In genomic region chr19:47610546-47610894, GRCh38 we compare ENCODE assay signal across 9 cellular contexts. TPM values are rescaled to one million over a fixed set of nuclear protein-coding genes. Genes with fewer than 3 reads are reported as not detected.
DNase-seq lines count a peak whose midpoint lies in the region; ATAC-seq and TF ChIP-seq lines count a peak whose summit lies in the region.
"Had no signal": no experiment of that assay in that cellular context is flagged by ENCODE, and none has a peak within 500 bp of the region (broad histone marks: within the 10 kb centered on the region; RNA-seq: fewer than 3 reads in every experiment).

No MANE protein-coding gene starts in this region.

- peak overlapping the region; percentile 67 for H3K4me3 Mint-ChIP-seq in activated CD8-positive, alpha-beta memory T cell treated with anti-CD3 and anti-CD28 coated beads, Interleukin-2, amount 10 ng/mL, durations not matched to agents 7 days and 5 days

- no peak for TF ChIP-seq POLR2A in lower leg skin (IDR thresholded peaks at IDR 0.05)

- WGBS in liver, result 2% methylated on average over 2 of the region's 2 CpGs
- WGBS in thymus, result 3% methylated on average over 2 of the region's 2 CpGs
- 6 to 7% methylated on average over 2 of the region's 2 CpGs for WGBS in lower leg skin, 2 donors

- H3K27ac Mint-ChIP-seq in activated CD8-positive, alpha-beta memory T cell treated with anti-CD3 and anti-CD28 coated beads, Interleukin-2, amount 10 ng/mL, durations not matched to agents 7 days and 5 days, result peak overlapping the region; percentile 72

- peak overlapping the region; percentile 81 to 87 for H3K27ac ChIP-seq in liver (ENCODE audit: low read depth in 1 of 2, low read length in 2 of 2)
- peak overlapping the region; percentile 86 for H3K27ac ChIP-seq in thymus (ENCODE audit: low read depth)

- H3K4me3 ChIP-seq in astrocyte of the cerebellum (ENCODE audit: low read depth, low read length) (peak overlapping the region; percentile 97), liver (ENCODE audit: low read depth in 1 of 3, low read length in 3 of 3) (peak overlapping the region in 2 of 3 donors; percentile 72 to 94), thymus (ENCODE audit: low read length) (peak overlapping the region; percentile 97), lower leg skin (ENCODE audit: low read depth, poor library complexity, severe bottlenecking) (no peak overlapping the region)

- H3K27me3 ChIP-seq in liver (ENCODE audit: control insufficient read depth in 4 of 4, insufficient read depth in 4 of 4, low read length in 3 of 4) (no peaks in the 10 kb centered on the region), thymus (ENCODE audit: control insufficient read depth, insufficient read depth) (no peaks in the 10 kb centered on the region)

- intact Hi-C loops in lower leg skin (cut with DNase I; ENCODE audit: low total_unique reads), result no loop called here

- CTCF ChIA-PET in activated CD8-positive, alpha-beta memory T cell treated with anti-CD3 and anti-CD28 coated beads, Interleukin-2, amount 10 ng/mL, durations not matched to agents 7 days and 5 days (lab: Charles Lee), result interaction anchor here (0.8 to 2.5 kb wide), 15 partner anchors 8 to 181 kb away, joined by 3 to 11 read pairs (median 4); partner anchors contain the start of gene KPTN

- H3K27me3 Mint-ChIP-seq in activated CD8-positive, alpha-beta memory T cell treated with anti-CD3 and anti-CD28 coated beads, Interleukin-2, amount 10 ng/mL, durations not matched to agents 7 days and 5 days, result no peaks in the 10 kb centered on the region

- H3K36me3 Mint-ChIP-seq in activated CD8-positive, alpha-beta memory T cell treated with anti-CD3 and anti-CD28 coated beads, Interleukin-2, amount 10 ng/mL, durations not matched to agents 7 days and 5 days, result peaks cover 12% of the 10 kb centered on the region

- ATAC-seq in activated CD8-positive, alpha-beta memory T cell treated with anti-CD3 and anti-CD28 coated beads, Interleukin-2, amount 10 ng/mL, durations not matched to agents 7 days and 5 days, result no peak

- H3K4me1 ChIP-seq in liver (ENCODE audit: control insufficient read depth in 4 of 4, insufficient read depth in 4 of 4, low read length in 3 of 4), result peaks cover 8 to 25% (median 15%) of the 10 kb centered on the region in 4 donors
- H3K4me1 ChIP-seq in thymus (ENCODE audit: control insufficient read depth, insufficient read depth, low read length), result peaks cover 11% of the 10 kb centered on the region

- no peaks in the 10 kb centered on the region for H3K9me3 Mint-ChIP-seq in activated CD8-positive, alpha-beta memory T cell treated with anti-CD3 and anti-CD28 coated beads, Interleukin-2, amount 10 ng/mL, durations not matched to agents 7 days and 5 days (ENCODE audit: low read depth)

- H3K9me3 ChIP-seq in liver (ENCODE audit: control insufficient read depth in 4 of 4, low read length in 3 of 4) (no peaks in the 10 kb centered on the region), thymus (ENCODE audit: control insufficient read depth) (no peaks in the 10 kb centered on the region)

- no peaks in the 10 kb centered on the region for H3K36me3 ChIP-seq in liver (ENCODE audit: control insufficient read depth in 4 of 4, insufficient read depth in 3 of 4, low read depth in 1 of 4, low read length in 3 of 4)
- H3K36me3 ChIP-seq in thymus (ENCODE audit: control insufficient read depth, insufficient read depth), result peaks cover 6% of the 10 kb centered on the region

- H3K4me1 Mint-ChIP-seq in activated CD8-positive, alpha-beta memory T cell treated with anti-CD3 and anti-CD28 coated beads, Interleukin-2, amount 10 ng/mL, durations not matched to agents 7 days and 5 days, result peaks cover 24% of the 10 kb centered on the region

- DNase-seq in activated CD8-positive, alpha-beta memory T cell treated with anti-CD3 and anti-CD28 coated beads, Interleukin-2, amount 10 ng/mL, durations not matched to agents 7 days and 5 days, result no peak
- DNase-seq in activated CD8-positive, alpha-beta memory T cell treated with anti-CD3 and anti-CD28 coated beads, Interleukin-2, amount 50 U/mL, for 4 hours, result no peak
- DNase-seq in astrocyte of the cerebellum (ENCODE audit: low read depth), result no peak
- no peak for DNase-seq in lower leg skin (ENCODE audit: low spot score in 2 of 2)
- DNase-seq in NCI-H2029 (lab: John Stamatoyannopoulos, UW), result no peak
- DNase-seq in NCI-H748 (lab: John Stamatoyannopoulos, UW; ENCODE audit: unreplicated experiment), result no peak
- DNase-seq: DMS 273 treated with DMSO at 0.1 percent for 48 hours had no signal

- TF ChIP-seq CTCF in astrocyte of the cerebellum (IDR thresholded peaks at IDR 0.05; ENCODE audit: low read depth, low read length, missing control alignments) (no peak), liver (IDR thresholded peaks at IDR 0.05; ENCODE audit: low read depth, low read length, missing input control) (no peak), lower leg skin (IDR thresholded peaks at IDR 0.05) (no peak)

- in situ Hi-C loops in astrocyte of the cerebellum (cut with HindIII; ENCODE audit: low sequenced_read_pairs), result loop anchor here (5.0 kb wide), 3 partner anchors 47 to 118 kb away; no protein-coding TSS in a partner anchor

- peak overlapping the region in 1 of 2 donors; percentile 53 for H3K9ac ChIP-seq in liver (ENCODE audit: low read depth in 1 of 2, low read length in 2 of 2)

- TF ChIP-seq RAD21 in liver (IDR thresholded peaks at IDR 0.05), result no peak

TF ChIP-seq in liver, 16 proteins besides CTCF, POLR2A, EP300 and RAD21 (continues in another document):
- TF ChIP-seq JUND (IDR thresholded peaks at IDR 0.05), result no peak
- no peak for TF ChIP-seq TAF1 (conservative IDR thresholded peaks at IDR 0.05)
- TF ChIP-seq NR2F2 (IDR thresholded peaks at IDR 0.05), result no peak
- no peak for TF ChIP-seq FOXA2 (IDR thresholded peaks at IDR 0.05)
- no peak for TF ChIP-seq REST (IDR thresholded peaks at IDR 0.05)
- TF ChIP-seq, protein P1, sequence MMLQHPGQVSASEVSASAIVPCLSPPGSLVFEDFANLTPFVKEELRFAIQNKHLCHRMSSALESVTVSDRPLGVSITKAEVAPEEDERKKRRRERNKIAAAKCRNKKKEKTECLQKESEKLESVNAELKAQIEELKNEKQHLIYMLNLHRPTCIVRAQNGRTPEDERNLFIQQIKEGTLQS (IDR thresholded peaks at IDR 0.05), result no peak
- no peak for TF ChIP-seq GABPA (IDR thresholded peaks at IDR 0.05 in 1 of 2, conservative IDR thresholded peaks at IDR 0.05 in 1 of 2)
- TF ChIP-seq, protein P2, sequence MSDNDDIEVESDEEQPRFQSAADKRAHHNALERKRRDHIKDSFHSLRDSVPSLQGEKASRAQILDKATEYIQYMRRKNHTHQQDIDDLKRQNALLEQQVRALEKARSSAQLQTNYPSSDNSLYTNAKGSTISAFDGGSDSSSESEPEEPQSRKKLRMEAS (IDR thresholded peaks at IDR 0.05), result no peak
- TF ChIP-seq HNF4A (conservative IDR thresholded peaks at IDR 0.05), result no peak
- TF ChIP-seq SP1 (IDR thresholded peaks at IDR 0.05), result no peak
- no peak for TF ChIP-seq HNF4G (IDR thresholded peaks at IDR 0.05)
- TF ChIP-seq YY1 (IDR thresholded peaks at IDR 0.05), result no peak
- no peak for TF ChIP-seq RXRA (IDR thresholded peaks at IDR 0.05)

RNA-seq across cellular contexts. Expression of gene BICRA, which starts 1.6 kb away (rescaled TPM):
- 10 to 100 TPM; 16.6 to 20.7 TPM for total RNA-seq in activated CD8-positive, alpha-beta memory T cell treated with anti-CD3 and anti-CD28 coated beads, Interleukin-2, amount 10 ng/mL, durations not matched to agents 7 days and 5 days
- total RNA-seq in liver, result 1 to 10 TPM; 3.0 to 8.9 TPM
- polyA plus RNA-seq in liver, result 1 to 10 TPM in 1 of 2 donors, under 1 TPM in 1; 0.63 to 2.9 TPM
- 8.1 TPM for polyA plus RNA-seq in thymus
- 10 to 100 TPM; 12.5 to 25.4 (median 18.4) TPM for total RNA-seq in lower leg skin

RNA-seq across cellular contexts. Expression of gene ZNF541, which starts 37.6 kb away (rescaled TPM):
- under 1 TPM; 0.32 to 0.40 TPM for total RNA-seq in activated CD8-positive, alpha-beta memory T cell treated with anti-CD3 and anti-CD28 coated beads, Interleukin-2, amount 10 ng/mL, durations not matched to agents 7 days and 5 days
- total RNA-seq in liver (under 1 TPM; 0.05 to 0.08 TPM), lower leg skin (1 to 10 TPM in 1 of 4 donors, under 1 TPM in 2, not detected in 1; 0.08 to 1.5 (median 0.69) TPM)
- polyA plus RNA-seq in liver (under 1 TPM in 1 of 2 donors, not detected in 1; 0.09 TPM), thymus (0.39 TPM)
